9 cellular contexts compared by ENCODE assay signal in genomic region chr7:73831656-73832579, GRCh38. TPM values are rescaled to one million over a fixed set of nuclear protein-coding genes. Genes with fewer than 3 reads are reported as not detected.
DNase-seq lines count a peak whose midpoint lies in the region; ATAC-seq and TF ChIP-seq lines count a peak whose summit lies in the region.
"Had no signal": no experiment of that assay in that cellular context is flagged by ENCODE, and none has a peak within 500 bp of the region (broad histone marks: within the 10 kb centered on the region; RNA-seq: fewer than 3 reads in every experiment).

No MANE protein-coding gene starts in this region.

- H3K9me3 ChIP-seq in OCI-LY3 (ENCODE audit: insufficient read depth, low read length) (no peaks in the 10 kb centered on the region), iPS-20b (ENCODE audit: insufficient read depth, low read depth, low read length) (no peaks in the 10 kb centered on the region), stomach (no peaks in the 10 kb centered on the region)
- no peaks in the 10 kb centered on the region for H3K9me3 ChIP-seq in CD8-positive, alpha-beta T cell (ENCODE audit: low read length)

- H3K4me2 ChIP-seq in OCI-LY3 (ENCODE audit: low read length): peak overlapping the region; percentile 37; the same call in 1 of the 2 replicates

- H3K4me1 Mint-ChIP-seq in CD8-positive, alpha-beta T cell (ENCODE audit: low read depth): peaks cover 21% of the 10 kb centered on the region

- peak; percentile 79; the same call in 1 of the 2 replicates for TF ChIP-seq EP300 in Ishikawa (IDR thresholded peaks at IDR 0.05; ENCODE audit: borderline replicate concordance)
- TF ChIP-seq EP300 in stomach (IDR thresholded peaks at IDR 0.05): no peak

- H3K27ac ChIP-seq in OCI-LY3 (ENCODE audit: low read length) (no peak overlapping the region), iPS-20b (ENCODE audit: low read length) (peak overlapping the region; percentile 62), stomach (peak overlapping the region; percentile 41 to 86 (median 71))
- H3K27ac ChIP-seq in CD8-positive, alpha-beta T cell (ENCODE audit: low read depth, low read length): no peak overlapping the region

- TF ChIP-seq CTCF in OCI-LY3 (IDR thresholded peaks at IDR 0.05; ENCODE audit: low read depth, low read length) (no peak), stomach (IDR thresholded peaks at IDR 0.05) (no peak)
- TF ChIP-seq CTCF in CD8-positive, alpha-beta T cell (IDR thresholded peaks at IDR 0.05): no peak

- H3K27me3 ChIP-seq in OCI-LY3 (ENCODE audit: low read depth, low read length) (no peaks in the 10 kb centered on the region), iPS-20b (ENCODE audit: insufficient read depth, low read length) (no peaks in the 10 kb centered on the region; the same call in 1 of the 2 replicates), stomach (peaks cover 0 to 61% (median 10%) of the 10 kb centered on the region in 3 donors)
- no peaks in the 10 kb centered on the region for H3K27me3 ChIP-seq in CD8-positive, alpha-beta T cell (ENCODE audit: insufficient read depth, low read length)

- POLR2A ChIA-PET in CD8-positive, alpha-beta T cell (lab: Charles Lee): no interaction called here

- H3K9ac ChIP-seq in OCI-LY3 (ENCODE audit: low read length): no peak overlapping the region
- peak overlapping the region; percentile 77 for H3K9ac ChIP-seq in iPS-20b (ENCODE audit: low read depth, low read length)

- H3K36me3 ChIP-seq in OCI-LY3 (replicated peaks; ENCODE audit: low read depth, low read length) (no peaks in the 10 kb centered on the region), iPS-20b (ENCODE audit: insufficient read depth, low read depth, low read length) (no peaks in the 10 kb centered on the region), stomach (no peaks in the 10 kb centered on the region)
- H3K36me3 ChIP-seq in CD8-positive, alpha-beta T cell (ENCODE audit: insufficient read depth, low read length): no peaks in the 10 kb centered on the region

- DNase-seq in stomach: peak; percentile 90
- no peak for DNase-seq in CD8-positive, alpha-beta T cell
- DNase-seq in stimulated activated naive CD4-positive, alpha-beta T cell (lab: John Stamatoyannopoulos, UW): no peak

- H3K79me2 ChIP-seq in OCI-LY3 (ENCODE audit: low read length): no peaks in the 10 kb centered on the region

- no peak overlapping the region; the same call in 1 of the 2 replicates for H2AFZ ChIP-seq in OCI-LY3 (ENCODE audit: low read depth, low read length)

- peaks cover 12% of the 10 kb centered on the region for H3K27me3 Mint-ChIP-seq in CD8-positive, alpha-beta T cell (ENCODE audit: low read depth)

- H3K4me1 ChIP-seq in OCI-LY3 (ENCODE audit: low read length) (peaks cover 31% of the 10 kb centered on the region), iPS-20b (ENCODE audit: insufficient read depth, low read length) (peaks cover 47% of the 10 kb centered on the region), stomach (peaks cover 20 to 64% (median 60%) of the 10 kb centered on the region in 4 donors)
- H3K4me1 ChIP-seq in CD8-positive, alpha-beta T cell (ENCODE audit: insufficient read depth, low read length): peaks cover 14% of the 10 kb centered on the region

- WGBS in stomach, 5 donors: 37 to 54% (median 41%) methylated on average over 20 to 28 of the region's 28 CpGs

- H3K4me3 Mint-ChIP-seq in CD8-positive, alpha-beta T cell: no peak overlapping the region

- no peaks in the 10 kb centered on the region for H3K36me3 Mint-ChIP-seq in CD8-positive, alpha-beta T cell

- intact Hi-C loops in stomach (cut with DNase I; ENCODE audit: low total_unique reads): no loop called here
- intact Hi-C loops in CD8-positive, alpha-beta T cell (cut with DNase I, micrococcal nuclease): no loop called here

- CTCF ChIA-PET in CD8-positive, alpha-beta T cell (lab: Charles Lee): interaction anchor here (0.6 kb wide), 1 partner anchor 92 kb away, joined by 3 read pairs; no protein-coding TSS in a partner anchor

- H3K9me3 Mint-ChIP-seq in CD8-positive, alpha-beta T cell: no peaks in the 10 kb centered on the region

- ATAC-seq in CD8-positive, alpha-beta T cell: no peak
- ATAC-seq in HG02981 (IDR thresholded peaks at IDR 0.05; ENCODE audit: unreplicated experiment) (no peak), GM18867 (IDR thresholded peaks at IDR 0.05; ENCODE audit: unreplicated experiment) (no peak)

- TF ChIP-seq RAD21 in Ishikawa (IDR thresholded peaks at IDR 0.05; ENCODE audit: low read depth): 0 out of 2 replicates have a peak, but pooled peaks have one; percentile 25

- TF ChIP-seq POLR2A in stomach (IDR thresholded peaks at IDR 0.05): no peak

- H3K27ac Mint-ChIP-seq in CD8-positive, alpha-beta T cell: no peak overlapping the region

- H4K20me1 ChIP-seq in OCI-LY3 (ENCODE audit: insufficient read depth, low read length): no peaks in the 10 kb centered on the region

- H3K4me3 ChIP-seq in OCI-LY3 (ENCODE audit: low read length) (no peak overlapping the region), iPS-20b (ENCODE audit: low read length) (peak overlapping the region; percentile 60), stomach (peak overlapping the region in 3 of 4 donors; percentile 22 to 46 (median 41))
- no peak overlapping the region for H3K4me3 ChIP-seq in CD8-positive, alpha-beta T cell (ENCODE audit: low read depth, low read length)
- H3K4me3 ChIP-seq: coronary artery had no signal

TF ChIP-seq in Ishikawa, 13 proteins besides CTCF, POLR2A, EP300 and RAD21:
- TF ChIP-seq NFIC (IDR thresholded peaks at IDR 0.05) (peak; percentile 80), EGR1 (IDR thresholded peaks at IDR 0.05) (no peak; the same call in 1 of the 2 replicates), YY1 (IDR thresholded peaks at IDR 0.05; ENCODE audit: low read depth) (peak; percentile 73), USF1 (IDR thresholded peaks at IDR 0.05) (no peak), TCF12 (IDR thresholded peaks at IDR 0.05; ENCODE audit: low read depth) (peak; percentile 91), TEAD4 (IDR thresholded peaks at IDR 0.05) (peak; percentile 72), TAF1 (IDR thresholded peaks at IDR 0.05; ENCODE audit: low read depth) (no peak; the same call in 1 of the 2 replicates), MAX (IDR thresholded peaks at IDR 0.05) (peak; percentile 80), REST (IDR thresholded peaks at IDR 0.05; ENCODE audit: low read depth) (no peak), ZBTB7A (IDR thresholded peaks at IDR 0.05; ENCODE audit: low read depth) (peak; percentile 90), FOXM1 (IDR thresholded peaks at IDR 0.05; ENCODE audit: borderline replicate concordance, low read depth) (0 out of 2 replicates have a peak, but pooled peaks have one; percentile 63), CREB1 (IDR thresholded peaks at IDR 0.05; ENCODE audit: low read depth) (no peak), CEBPB (IDR thresholded peaks at IDR 0.05) (no peak; the same call in 1 of the 2 replicates)

RNA-seq across cellular contexts. Expression of gene CLDN4, which starts 1.1 kb away (rescaled TPM):
- total RNA-seq in stomach: 100 to 1,000 TPM in 1 of 5 donors, 10 to 100 TPM in 3, not detected in 1; 15.6 to 523 (median 17.3) TPM
- polyA plus RNA-seq in stomach: 10 to 100 TPM in 2 of 3 donors, 1 to 10 TPM in 1; 2.4 to 51.2 (median 36.1) TPM
- total RNA-seq in CD8-positive, alpha-beta T cell: not detected

RNA-seq across cellular contexts. Expression of gene METTL27, which starts 10.4 kb away (rescaled TPM):
- 1 to 10 TPM in 2 of 5 donors, under 1 TPM in 1, not detected in 2; 0.87 to 4.8 (median 3.0) TPM for total RNA-seq in stomach
- under 1 TPM in 1 of 3 donors, not detected in 2; 0.80 TPM for polyA plus RNA-seq in stomach
- total RNA-seq in CD8-positive, alpha-beta T cell: not detected

RNA-seq across cellular contexts. Expression of gene TMEM270, which starts 29.0 kb away (rescaled TPM):
- not detected for total RNA-seq in stomach
- polyA plus RNA-seq in stomach: not detected
- total RNA-seq in CD8-positive, alpha-beta T cell: not detected

Comparison
In these comparisons a context has a peak if more than half of its experiments do, and no peak if none do; other contexts are left out.
1. H3K27ac ChIP-seq: peak in iPS-20b (single experiment) and stomach (5 of 5); none in OCI-LY3 (single experiment) and CD8-positive, alpha-beta T cell (single experiment).
2. H3K4me3 ChIP-seq: peak in iPS-20b (single experiment) and stomach (3 of 4); none in OCI-LY3 (single experiment) and CD8-positive, alpha-beta T cell (single experiment).